2 cellular contexts compared by ENCODE assay signal in genomic region chr3:142417302-142417701, GRCh38.
A peak's percentile ranks its signal among the peaks of the same experiment; 100 is the strongest.
TF ChIP-seq lines count a peak whose summit lies in the region.

No MANE protein-coding gene starts in this region.

TF ChIP-seq in K562, 482 proteins besides CTCF, POLR2A, EP300 and RAD21:
- TF ChIP-seq PHB (CRISPR knock-in tag; IDR thresholded peaks at IDR 0.05): no peak
- TF ChIP-seq ZNF134 (CRISPR knock-in tag; conservative IDR thresholded peaks at IDR 0.05): no peak
- no peak for TF ChIP-seq BRCA1 (IDR thresholded peaks at IDR 0.05)
- TF ChIP-seq BRCA1 (CRISPR knock-in tag; IDR thresholded peaks at IDR 0.05): no peak
- TF ChIP-seq ZNF316 (IDR thresholded peaks at IDR 0.05): peak; percentile 37; the same call in 1 of the 2 replicates
- no peak; the same call in 1 of the 2 replicates for TF ChIP-seq C11orf30 (IDR thresholded peaks at IDR 0.05; ENCODE audit: low read depth)
- no peak for TF ChIP-seq CEBPG (CRISPR knock-in tag; IDR thresholded peaks at IDR 0.05)
- TF ChIP-seq CEBPG (tag; conservative IDR thresholded peaks at IDR 0.05 in 1 of 2, IDR thresholded peaks at IDR 0.05 in 1 of 2): no peak

TF ChIP-seq in HepG2, 621 proteins besides CTCF, POLR2A, EP300 and RAD21:
- 0 out of 2 replicates have a peak, but pooled peaks have one; percentile 36 for TF ChIP-seq MAFF (IDR thresholded peaks at IDR 0.05; ENCODE audit: low read depth, low read length)
- TF ChIP-seq RXRA (CRISPR knock-in tag; IDR thresholded peaks at IDR 0.05): no peak
